1 cellular context compared by ENCODE assay signal in genomic region chr19:1103691-1104451, GRCh38.
TF ChIP-seq lines count a peak whose summit lies in the region.

Gene GPX4 (plus strand): TSS chr19:1103994. CDS start chr19:1104044, 50 bp downstream.

TF ChIP-seq in GM23338, 12 proteins besides CTCF, POLR2A, EP300 and RAD21 (continued from another document):
- TF ChIP-seq REST (IDR thresholded peaks at IDR 0.05; ENCODE audit: unreplicated experiment) (peak; percentile 31), POLR2AphosphoS5 (IDR thresholded peaks at IDR 0.05; ENCODE audit: low read depth) (peak; percentile 97), CREB1 (CRISPR knock-in tag; IDR thresholded peaks at IDR 0.05; ENCODE audit: low read depth) (no peak; the same call in 1 of the 2 replicates)
